ENCODE assay signal across 8 cellular contexts in genomic region chr2:27890146-27891062, GRCh38. TPM values are rescaled to one million over a fixed set of nuclear protein-coding genes. Genes with fewer than 3 reads are reported as not detected.
DNase-seq lines count a peak whose midpoint lies in the region; ATAC-seq and TF ChIP-seq lines count a peak whose summit lies in the region.

Gene BABAM2 (plus strand): TSS chr2:27890729. CDS start chr2:27894557, 3,828 bp downstream.
Gene RBKS (minus strand): TSS chr2:27890387. CDS start chr2:27890345, 42 bp downstream.

- TF ChIP-seq CTCF in C4-2B (conservative IDR thresholded peaks at IDR 0.05): no peak
- peak in 1 of 3 donors; percentile 70 for TF ChIP-seq CTCF in lower leg skin (IDR thresholded peaks at IDR 0.05)

- intact Hi-C loops in lower leg skin (cut with DNase I; ENCODE audit: low total_unique reads): no loop called here

- H3K27ac ChIP-seq in C4-2B: peak within 1 kb of the TSS; percentile 83

- WGBS in lower leg skin, 2 donors: 0 to 2% methylated on average over 20 to 66 of the region's 84 CpGs

- DNase-seq in NCI-H774 (lab: John Stamatoyannopoulos, UW) (peak; percentile 87), dermis microvascular lymphatic vessel endothelial cell (ENCODE audit: low read depth in 2 of 2) (peak; percentile 66 to 88), lower leg skin (ENCODE audit: low spot score in 2 of 2) (peak; percentile 77 to 96)
- peak; percentile 87 to 90 for DNase-seq in activated CD4-positive, alpha-beta T cell treated with anti-CD3 and anti-CD28 coated beads, Interleukin-2, amount 50 U/mL, for 48 hours
- peak; percentile 85 to 88 for DNase-seq in stimulated activated CD4-positive, alpha-beta T cell treated with anti-CD3 and anti-CD28 coated beads, Interleukin-4, amount 100 ng/mL, for 48 hours (ENCODE audit: low read depth in 2 of 2)

- ATAC-seq in GM19438 (IDR thresholded peaks at IDR 0.05; ENCODE audit: low read depth, unreplicated experiment) (peak; percentile 76), HG03565 (IDR thresholded peaks at IDR 0.05; ENCODE audit: unreplicated experiment) (peak; percentile 61)

- H3K4me3 ChIP-seq in lower leg skin (ENCODE audit: low read depth, poor library complexity, severe bottlenecking): peak within 1 kb of the TSS; percentile 66

- TF ChIP-seq POLR2A in lower leg skin (IDR thresholded peaks at IDR 0.05): peak in 1 of 2 donors; percentile 70

RNA-seq across cellular contexts. Expression of gene BABAM2, which starts in this region (rescaled TPM):
- total RNA-seq in dermis microvascular lymphatic vessel endothelial cell: 13.0 and 16.6 TPM in 2 replicates
- 10 to 100 TPM; 18.4 to 28.5 (median 23.9) TPM for total RNA-seq in lower leg skin

RNA-seq across cellular contexts. Expression of gene RBKS, which starts in this region (rescaled TPM):
- 0.90 and 1.0 TPM in 2 replicates for total RNA-seq in dermis microvascular lymphatic vessel endothelial cell
- 1 to 10 TPM in 3 of 4 donors, under 1 TPM in 1; 0.95 to 2.6 (median 1.3) TPM for total RNA-seq in lower leg skin

Comparison
In these comparisons a context has a peak if more than half of its experiments do, and no peak if none do; other contexts are left out.
1. Peak in every context shown above with its lines: DNase-seq, ATAC-seq, H3K4me3 ChIP-seq and H3K27ac ChIP-seq.